In the genomic region with DNA sequence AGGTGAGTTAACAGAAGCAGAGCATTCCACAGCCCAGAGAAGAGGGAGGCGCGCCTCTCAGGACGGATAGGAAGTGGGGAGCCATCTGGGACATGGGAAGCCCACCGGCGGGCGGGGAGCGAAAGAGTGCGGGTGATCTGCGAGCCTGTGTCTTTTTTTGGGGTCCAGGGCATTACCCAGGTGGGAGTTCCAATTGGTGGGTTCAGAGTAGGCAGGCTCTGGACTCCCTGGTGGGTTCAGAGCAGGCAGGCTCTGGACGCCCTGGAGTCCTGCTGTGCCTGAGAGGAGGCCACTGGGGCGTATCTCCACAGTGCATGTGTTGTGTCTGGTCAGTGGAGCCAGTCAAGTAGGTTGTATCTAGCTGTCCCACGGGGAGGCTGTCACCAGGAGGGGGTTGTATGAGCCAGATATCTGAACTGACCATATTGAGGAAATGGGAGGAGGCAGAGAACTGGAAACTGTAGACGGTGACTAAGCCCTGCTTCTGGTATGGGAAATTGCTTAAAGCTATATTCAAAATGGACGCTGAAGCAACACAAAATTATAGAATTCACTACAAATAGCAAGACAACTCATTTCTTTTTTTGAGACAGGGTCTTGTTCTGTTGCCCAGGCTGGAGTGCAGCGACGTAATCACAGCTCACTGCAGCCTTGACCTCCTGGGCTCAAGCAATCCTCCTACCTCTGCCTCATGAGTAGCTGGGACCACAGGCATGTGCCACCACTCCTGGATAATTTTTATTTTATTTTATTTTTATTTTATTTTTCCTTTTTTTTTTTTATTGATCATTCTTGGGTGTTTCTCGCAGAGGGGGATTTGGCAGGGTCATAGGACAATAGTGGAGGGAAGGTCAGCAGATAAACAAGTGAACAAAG, we compare ENCODE assay signal across 8 cellular contexts. TPM values are rescaled to one million over a fixed set of nuclear protein-coding genes. Genes with fewer than 3 reads are reported as not detected.
DNase-seq lines count a peak whose midpoint lies in the region; ATAC-seq, FAIRE-seq and TF ChIP-seq lines count a peak whose summit lies in the region.

No MANE protein-coding gene starts in this region.

- H4K20me1 ChIP-seq in BLaER1 treated with 17β-estradiol and CSF1 and Interleukin-3, amounts not matched to agents 10 nM and 100 nM: no peaks in the 10 kb centered on the region

- peak overlapping the region; percentile 88 for H3K27ac Mint-ChIP-seq in stimulated activated memory B cell treated with anti-CD40 and anti-IgM and Interleukin-4, amounts not matched to agents 10 μg/mL and 1 μg/mL and 100 μg/mL, for 72 hours
- H3K27ac Mint-ChIP-seq in effector memory CD8-positive, alpha-beta T cell: no peak overlapping the region

- no peaks in the 10 kb centered on the region for H3K27me3 ChIP-seq in BLaER1 treated with 17β-estradiol and CSF1 and Interleukin-3, amounts not matched to agents 10 nM and 100 nM
- no peaks in the 10 kb centered on the region for H3K27me3 ChIP-seq in bronchial epithelial cell (ENCODE audit: control insufficient read depth, insufficient read depth, low read length)

- no peak for TF ChIP-seq CTCF in bronchial epithelial cell (IDR thresholded peaks at IDR 0.05; ENCODE audit: insufficient read depth, low read length, severe bottlenecking)

- no peaks in the 10 kb centered on the region for H3K9me3 Mint-ChIP-seq in stimulated activated memory B cell treated with anti-CD40 and anti-IgM and Interleukin-4, amounts not matched to agents 10 μg/mL and 1 μg/mL and 100 μg/mL, for 72 hours
- no peaks in the 10 kb centered on the region for H3K9me3 Mint-ChIP-seq in effector memory CD8-positive, alpha-beta T cell

- H3K4me2 ChIP-seq in BLaER1 treated with 17β-estradiol and CSF1 and Interleukin-3, amounts not matched to agents 10 nM and 100 nM: peak overlapping the region in 10 of 11 experiments; percentile 16 to 68 (median 36); a peak in 15 of 22 replicates

- no peaks in the 10 kb centered on the region for H3K36me3 ChIP-seq in BLaER1 treated with 17β-estradiol and CSF1 and Interleukin-3, amounts not matched to agents 10 nM and 100 nM
- no peaks in the 10 kb centered on the region for H3K36me3 ChIP-seq in bronchial epithelial cell (ENCODE audit: control insufficient read depth, insufficient read depth, low read length)

- no peaks in the 10 kb centered on the region for H3K36me3 Mint-ChIP-seq in stimulated activated memory B cell treated with anti-CD40 and anti-IgM and Interleukin-4, amounts not matched to agents 10 μg/mL and 1 μg/mL and 100 μg/mL, for 72 hours
- no peaks in the 10 kb centered on the region for H3K36me3 Mint-ChIP-seq in effector memory CD8-positive, alpha-beta T cell (ENCODE audit: insufficient read depth)

- H3K27me3 Mint-ChIP-seq in stimulated activated memory B cell treated with anti-CD40 and anti-IgM and Interleukin-4, amounts not matched to agents 10 μg/mL and 1 μg/mL and 100 μg/mL, for 72 hours: no peaks in the 10 kb centered on the region
- H3K27me3 Mint-ChIP-seq in effector memory CD8-positive, alpha-beta T cell: peaks cover 29 to 46% of the 10 kb centered on the region in 2 donors

- peaks cover 0 to 43% (median 27%) of the 10 kb centered on the region in 10 experiments; a peak in 17 of 20 replicates for H3K4me1 ChIP-seq in BLaER1 treated with 17β-estradiol and CSF1 and Interleukin-3, amounts not matched to agents 10 nM and 100 nM

- no peak overlapping the region for H3K4me3 ChIP-seq in BLaER1 treated with 17β-estradiol and CSF1 and Interleukin-3, amounts not matched to agents 10 nM and 100 nM
- H3K4me3 ChIP-seq in bronchial epithelial cell (ENCODE audit: low read depth, low read length): no peak overlapping the region

- peak overlapping the region; percentile 29 to 82 (median 51); a peak in 14 of 22 replicates for H3K27ac ChIP-seq in BLaER1 treated with 17β-estradiol and CSF1 and Interleukin-3, amounts not matched to agents 10 nM and 100 nM

- FAIRE-seq in bronchial epithelial cell (lab: Jason Lieb, UNC): no peak

- H3K4me3 Mint-ChIP-seq in stimulated activated memory B cell treated with anti-CD40 and anti-IgM and Interleukin-4, amounts not matched to agents 10 μg/mL and 1 μg/mL and 100 μg/mL, for 72 hours: no peak overlapping the region
- no peak overlapping the region for H3K4me3 Mint-ChIP-seq in effector memory CD8-positive, alpha-beta T cell

- peaks cover 39% of the 10 kb centered on the region for H3K4me1 Mint-ChIP-seq in stimulated activated memory B cell treated with anti-CD40 and anti-IgM and Interleukin-4, amounts not matched to agents 10 μg/mL and 1 μg/mL and 100 μg/mL, for 72 hours
- H3K4me1 Mint-ChIP-seq in effector memory CD8-positive, alpha-beta T cell (ENCODE audit: low read depth in 2 of 2): peaks cover 6 to 10% of the 10 kb centered on the region in 2 donors

- ATAC-seq in GM19467 (IDR thresholded peaks at IDR 0.05; ENCODE audit: unreplicated experiment): peak; percentile 65
- peak; percentile 86 for ATAC-seq in stimulated activated memory B cell treated with anti-CD40 and anti-IgM and Interleukin-4, amounts not matched to agents 10 μg/mL and 1 μg/mL and 100 μg/mL, for 72 hours
- ATAC-seq in effector memory CD8-positive, alpha-beta T cell (replicated peaks): no peak

- no peak overlapping the region for H3K9ac ChIP-seq in BLaER1 treated with 17β-estradiol and CSF1 and Interleukin-3, amounts not matched to agents 10 nM and 100 nM

- DNase-seq in HK-2 (ENCODE audit: unreplicated experiment) (peak; percentile 56), bronchial epithelial cell (ENCODE audit: low read depth) (peak; percentile 67), NCI-H1092 treated with DMSO at 0.1 percent for 48 hours (lab: John Stamatoyannopoulos, UW) (no peak), NCI-H2227 (lab: John Stamatoyannopoulos, UW; ENCODE audit: unreplicated experiment) (no peak)
- no peak for DNase-seq in effector memory CD8-positive, alpha-beta T cell

- H3K9me3 ChIP-seq in BLaER1 treated with 17β-estradiol and CSF1 and Interleukin-3, amounts not matched to agents 10 nM and 100 nM (replicated peaks in 1 of 11): peaks cover 0 to 28% (median 17%) of the 10 kb centered on the region in 11 experiments; a peak in 16 of 22 replicates

RNA-seq across cellular contexts. Expression of gene CHST2, which starts 34.5 kb away (rescaled TPM):
- 2.1 and 2.9 TPM in 2 replicates for total RNA-seq in bronchial epithelial cell

Comparison
In these comparisons a context has a peak if more than half of its experiments do, and no peak if none do; other contexts are left out.
1. DNase-seq: peak in HK-2 (single experiment) and bronchial epithelial cell (single experiment); none in NCI-H1092 treated with DMSO at 0.1 percent for 48 hours (single experiment), NCI-H2227 (single experiment) and effector memory CD8-positive, alpha-beta T cell (0 of 3).